ENCODE assay signal across 11 cellular contexts in genomic region chr1:248229360-248229908, GRCh38. TPM values are rescaled to one million over a fixed set of nuclear protein-coding genes. Genes with fewer than 3 reads are reported as not detected.
"Had no signal": no experiment of that assay in that cellular context is flagged by ENCODE, and none has a peak within 500 bp of the region (broad histone marks: within the 10 kb centered on the region; RNA-seq: fewer than 3 reads in every experiment).

No MANE protein-coding gene starts in this region.

- H3K4me1 ChIP-seq: HAP-1 had no signal

- H3K36me3 ChIP-seq: HAP-1 had no signal

- H3K9ac ChIP-seq: GM23248 had no signal

- H3K4me3 ChIP-seq: GM23248, HAP-1 had no signal

- FAIRE-seq: HepG2 had no signal

- H3K9me3 ChIP-seq: HAP-1 had no signal

- H2AFZ ChIP-seq: GM23248 had no signal

- H3K27ac ChIP-seq: GM23248, HL-60 had no signal

- DNase-seq: GM23248, GOT3, H7, HFFc6 had no signal

- ATAC-seq: HCT116, HepG2 had no signal

RNA-seq across cellular contexts. Expression of gene OR2M4, which starts 1.8 kb away (rescaled TPM):
- total RNA-seq: GM23248, H4, H7, HepG2 had no signal
- polyA plus RNA-seq: GM23248, HepG2, IgD-negative memory B cell had no signal

RNA-seq across cellular contexts. Expression of gene OR2M3, which starts 32.4 kb away (rescaled TPM):
- total RNA-seq: GM23248, H7, HepG2 had no signal
- polyA plus RNA-seq: GM23248, HepG2, IgD-negative memory B cell had no signal

RNA-seq across cellular contexts. Expression of gene OR2T33, which starts 48.3 kb away (rescaled TPM):
- total RNA-seq: GM23248, H7, HepG2 had no signal
- polyA plus RNA-seq: GM23248, HepG2, IgD-negative memory B cell had no signal

RNA-seq across cellular contexts. Expression of gene OR2M2, which starts 54.8 kb away (rescaled TPM):
- total RNA-seq: GM23248, H4, H7, HepG2, HFFc6, HT1080 had no signal
- polyA plus RNA-seq: GM23248, HepG2, IgD-negative memory B cell had no signal
